35 cellular contexts compared by ENCODE assay signal in genomic region chr12:64255249-64255648, GRCh38.
"Had no signal": no experiment of that assay in that cellular context is flagged by ENCODE, and none has a peak within 500 bp of the region (broad histone marks: within the 10 kb centered on the region; RNA-seq: fewer than 3 reads in every experiment).

No MANE protein-coding gene starts in this region.

- DNase-seq: activated CD4-positive, alpha-beta memory T cell treated with anti-CD3 and anti-CD28 coated beads, Interleukin-2, amount 10 ng/mL, durations not matched to agents 7 days and 5 days; activated CD4-positive, alpha-beta T cell treated with anti-CD3 and anti-CD28 coated beads for 1 hour; activated CD4-positive, alpha-beta T cell treated with anti-CD3 and anti-CD28 coated beads for 36 hours; activated CD4-positive, alpha-beta T cell treated with anti-CD3 and anti-CD28 coated beads for 48 hours; activated CD4-positive, alpha-beta T cell treated with anti-CD3 and anti-CD28 coated beads, Interleukin-2, amount 10 ng/mL, durations not matched to agents 7 days and 5 days; activated CD4-positive, alpha-beta T cell treated with anti-CD3 and anti-CD28 coated beads, Interleukin-2, amount 50 U/mL, for 48 hours; activated CD4-positive, CD25-positive, alpha-beta regulatory T cell; activated CD8-positive, alpha-beta memory T cell treated with anti-CD3 and anti-CD28 coated beads for 24 hours; activated CD8-positive, alpha-beta memory T cell treated with anti-CD3 and anti-CD28 coated beads, Interleukin-2, amount 10 ng/mL, durations not matched to agents 7 days and 5 days; activated CD8-positive, alpha-beta memory T cell treated with anti-CD3 and anti-CD28 coated beads, Interleukin-2, amount 50 U/mL, for 48 hours; activated CD8-positive, alpha-beta T cell treated with anti-CD3 and anti-CD28 coated beads, Interleukin-2, amount 10 ng/mL, durations not matched to agents 7 days and 5 days; activated effector memory CD4-positive, alpha-beta T cell treated with Interleukin-2 at 50 U/mL for 16 hours; activated gamma-delta T cell; activated naive CD4-positive, alpha-beta T cell treated with anti-CD3 and anti-CD28 coated beads, Interleukin-2, amount 50 U/mL, for 16 hours; activated naive CD4-positive, alpha-beta T cell treated with Interleukin-2 at 50 U/mL for 16 hours; activated naive CD8-positive, alpha-beta T cell treated with anti-CD3 and anti-CD28 coated beads for 36 hours; activated T-cell treated with anti-CD3 and anti-CD28 coated beads, Interleukin-2, amount 50 U/mL, for 24 hours; activated T-cell treated with anti-CD3 and anti-CD28 coated beads, Interleukin-2, amount 50 U/mL, for 48 hours; adrenal gland; amniotic stem cell; aorta; body of pancreas; brain microvascular endothelial cell; central memory CD4-positive, alpha-beta T cell; T-helper 1 cell; T-helper 2 cell; T-helper 9 cell; WERI-Rb-1 had no signal

- H3K27ac Mint-ChIP-seq: activated CD4-positive, alpha-beta memory T cell treated with anti-CD3 and anti-CD28 coated beads, Interleukin-2, amount 10 ng/mL, durations not matched to agents 7 days and 5 days; activated CD4-positive, alpha-beta T cell treated with anti-CD3 and anti-CD28 coated beads for 36 hours; activated CD4-positive, alpha-beta T cell treated with anti-CD3 and anti-CD28 coated beads, Interleukin-2, amount 10 ng/mL, durations not matched to agents 7 days and 5 days; activated CD8-positive, alpha-beta memory T cell treated with anti-CD3 and anti-CD28 coated beads, Interleukin-2, amount 10 ng/mL, durations not matched to agents 7 days and 5 days; activated CD8-positive, alpha-beta T cell treated with anti-CD3 and anti-CD28 coated beads, Interleukin-2, amount 10 ng/mL, durations not matched to agents 7 days and 5 days; activated naive CD4-positive, alpha-beta T cell treated with anti-CD3 and anti-CD28 coated beads, Interleukin-2, amount 50 U/mL, for 72 hours; activated naive CD8-positive, alpha-beta T cell treated with anti-CD3 and anti-CD28 coated beads for 36 hours; activated T-cell treated with anti-CD3 and anti-CD28 coated beads, Interleukin-2, amount 50 U/mL, for 24 hours; activated T-helper 2 cell treated with anti-CD3 and anti-CD28 coated beads, Interferon-gamma antibody, Interleukin-2, Interleukin-4, amounts not matched to agents 10 μg/mL and 5 μg/mL and 100 μg/mL, durations not matched to agents 14 hours and 24 hours and 36 hours; T-helper 1 cell treated with Interleukin-12 subunit alpha and Interleukin-12 subunit beta and Interleukin-4 antibody, amounts not matched to agents 30 μg/mL and 1 μg/mL, for 36 hours; T-helper 2 cell treated with Interferon-gamma antibody and Interleukin-4, amounts not matched to agents 5 μg/mL and 100 μg/mL, for 36 hours; WTC11 had no signal

- ATAC-seq: activated CD4-positive, alpha-beta T cell treated with anti-CD3 and anti-CD28 coated beads for 36 hours; activated CD4-positive, CD25-positive, alpha-beta regulatory T cell treated with anti-CD3 and anti-CD28 coated beads, Interleukin-2, amount 50 U/mL, for 24 hours; activated CD8-positive, alpha-beta memory T cell treated with anti-CD3 and anti-CD28 coated beads, Interleukin-2, amount 10 ng/mL, durations not matched to agents 7 days and 5 days; activated CD8-positive, alpha-beta T cell treated with anti-CD3 and anti-CD28 coated beads, Interleukin-2, amount 10 ng/mL, durations not matched to agents 7 days and 5 days; activated naive CD4-positive, alpha-beta T cell treated with anti-CD3 and anti-CD28 coated beads, Interleukin-2, amount 50 U/mL, for 72 hours; body of pancreas had no signal

- H3K4me3 ChIP-seq: adrenal gland, body of pancreas, breast epithelium had no signal

- H3K9me3 ChIP-seq: adrenal gland, body of pancreas, breast epithelium had no signal

- H3K4me1 ChIP-seq: body of pancreas, breast epithelium had no signal

- H3K36me3 Mint-ChIP-seq: activated CD8-positive, alpha-beta memory T cell treated with anti-CD3 and anti-CD28 coated beads, Interleukin-2, amount 10 ng/mL, durations not matched to agents 7 days and 5 days; activated naive CD4-positive, alpha-beta T cell treated with anti-CD3 and anti-CD28 coated beads, Interleukin-2, amount 50 U/mL, for 72 hours; activated naive CD8-positive, alpha-beta T cell treated with anti-CD3 and anti-CD28 coated beads for 36 hours; WTC11 had no signal

- H3K9me3 Mint-ChIP-seq: activated CD4-positive, alpha-beta memory T cell treated with anti-CD3 and anti-CD28 coated beads, Interleukin-2, amount 10 ng/mL, durations not matched to agents 7 days and 5 days; activated CD4-positive, alpha-beta T cell treated with anti-CD3 and anti-CD28 coated beads, Interleukin-2, amount 10 ng/mL, durations not matched to agents 7 days and 5 days; activated naive CD4-positive, alpha-beta T cell treated with anti-CD3 and anti-CD28 coated beads, Interleukin-2, amount 50 U/mL, for 72 hours; activated naive CD8-positive, alpha-beta T cell treated with anti-CD3 and anti-CD28 coated beads for 36 hours; activated T-cell treated with anti-CD3 and anti-CD28 coated beads, Interleukin-2, amount 50 U/mL, for 24 hours; activated T-helper 2 cell treated with anti-CD3 and anti-CD28 coated beads, Interferon-gamma antibody, Interleukin-2, Interleukin-4, amounts not matched to agents 10 μg/mL and 5 μg/mL and 100 μg/mL, durations not matched to agents 14 hours and 24 hours and 36 hours; T-helper 1 cell treated with Interleukin-12 subunit alpha and Interleukin-12 subunit beta and Interleukin-4 antibody, amounts not matched to agents 30 μg/mL and 1 μg/mL, for 36 hours; T-helper 2 cell treated with Interferon-gamma antibody and Interleukin-4, amounts not matched to agents 5 μg/mL and 100 μg/mL, for 36 hours; WTC11 had no signal

- H3K4me1 Mint-ChIP-seq: activated CD4-positive, alpha-beta T cell treated with anti-CD3 and anti-CD28 coated beads for 36 hours; activated CD4-positive, alpha-beta T cell treated with anti-CD3 and anti-CD28 coated beads, Interleukin-2, amount 10 ng/mL, durations not matched to agents 7 days and 5 days; activated CD8-positive, alpha-beta memory T cell treated with anti-CD3 and anti-CD28 coated beads, Interleukin-2, amount 10 ng/mL, durations not matched to agents 7 days and 5 days; activated naive CD8-positive, alpha-beta T cell treated with anti-CD3 and anti-CD28 coated beads for 36 hours had no signal

- H3K36me3 ChIP-seq: adrenal gland, brain microvascular endothelial cell, breast epithelium, WERI-Rb-1 had no signal

- H3K27me3 Mint-ChIP-seq: activated CD4-positive, alpha-beta memory T cell treated with anti-CD3 and anti-CD28 coated beads, Interleukin-2, amount 10 ng/mL, durations not matched to agents 7 days and 5 days; activated CD4-positive, alpha-beta T cell treated with anti-CD3 and anti-CD28 coated beads for 36 hours; activated CD4-positive, alpha-beta T cell treated with anti-CD3 and anti-CD28 coated beads, Interleukin-2, amount 10 ng/mL, durations not matched to agents 7 days and 5 days; activated CD8-positive, alpha-beta memory T cell treated with anti-CD3 and anti-CD28 coated beads, Interleukin-2, amount 10 ng/mL, durations not matched to agents 7 days and 5 days; activated naive CD8-positive, alpha-beta T cell treated with anti-CD3 and anti-CD28 coated beads for 36 hours; activated T-cell treated with anti-CD3 and anti-CD28 coated beads, Interleukin-2, amount 50 U/mL, for 24 hours had no signal

- H3K4me3 Mint-ChIP-seq: activated CD4-positive, alpha-beta memory T cell treated with anti-CD3 and anti-CD28 coated beads, Interleukin-2, amount 10 ng/mL, durations not matched to agents 7 days and 5 days; activated CD4-positive, alpha-beta T cell treated with anti-CD3 and anti-CD28 coated beads for 36 hours; activated CD4-positive, alpha-beta T cell treated with anti-CD3 and anti-CD28 coated beads, Interleukin-2, amount 10 ng/mL, durations not matched to agents 7 days and 5 days; activated CD8-positive, alpha-beta memory T cell treated with anti-CD3 and anti-CD28 coated beads, Interleukin-2, amount 10 ng/mL, durations not matched to agents 7 days and 5 days; activated CD8-positive, alpha-beta T cell treated with anti-CD3 and anti-CD28 coated beads, Interleukin-2, amount 10 ng/mL, durations not matched to agents 7 days and 5 days; activated naive CD8-positive, alpha-beta T cell treated with anti-CD3 and anti-CD28 coated beads for 36 hours; activated T-cell treated with anti-CD3 and anti-CD28 coated beads, Interleukin-2, amount 50 U/mL, for 24 hours; T-helper 1 cell treated with Interleukin-12 subunit alpha and Interleukin-12 subunit beta and Interleukin-4 antibody, amounts not matched to agents 30 μg/mL and 1 μg/mL, for 36 hours; T-helper 2 cell treated with Interferon-gamma antibody and Interleukin-4, amounts not matched to agents 5 μg/mL and 100 μg/mL, for 36 hours; WTC11 had no signal

- H3K27me3 ChIP-seq: adrenal gland, body of pancreas, brain microvascular endothelial cell, breast epithelium had no signal

- H3K27ac ChIP-seq: adrenal gland, body of pancreas, brain microvascular endothelial cell, breast epithelium, WERI-Rb-1 had no signal
